24 cellular contexts compared by ENCODE assay signal in the genomic region with DNA sequence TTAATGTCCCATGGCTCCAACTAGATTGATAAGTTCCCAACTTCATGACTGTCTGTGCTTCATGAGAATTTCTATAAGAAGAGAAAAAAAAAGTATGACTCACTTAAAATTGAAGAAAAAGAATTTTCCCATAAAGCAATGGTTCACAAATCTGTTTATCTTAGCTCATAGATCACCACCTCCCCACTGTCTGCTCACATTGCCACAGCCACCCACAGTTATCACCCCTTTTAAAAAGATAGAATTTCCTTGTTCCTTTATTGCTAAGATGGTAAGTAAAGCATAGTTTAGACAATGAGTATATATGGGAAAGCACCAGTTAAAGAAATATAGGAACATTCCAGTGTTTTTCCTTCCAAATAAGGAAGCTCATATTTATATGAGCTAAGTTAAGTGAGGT.
DNase-seq lines count a peak whose midpoint lies in the region; ATAC-seq, FAIRE-seq and TF ChIP-seq lines count a peak whose summit lies in the region.
"Had no signal": no experiment of that assay in that cellular context is flagged by ENCODE, and none has a peak within 500 bp of the region (broad histone marks: within the 10 kb centered on the region; RNA-seq: fewer than 3 reads in every experiment).

No MANE protein-coding gene starts in this region.

- H3K4me1 Mint-ChIP-seq in MCF 10A (ENCODE audit: insufficient read depth, unreplicated experiment) (peaks cover 8% of the 10 kb centered on the region), astrocyte (ENCODE audit: low read depth, unreplicated experiment) (peaks cover 7% of the 10 kb centered on the region)
- H3K4me1 Mint-ChIP-seq: endodermal cell had no signal

- no peak overlapping the region for H3K27ac Mint-ChIP-seq in MCF 10A (ENCODE audit: low read depth, unreplicated experiment)
- H3K27ac Mint-ChIP-seq in astrocyte (ENCODE audit: unreplicated experiment) = peak overlapping the region; percentile 54
- H3K27ac Mint-ChIP-seq: activated T-cell treated with anti-CD3 and anti-CD28 coated beads, Interleukin-2, amount 50 U/mL, for 72 hours; endodermal cell had no signal

- H2AFZ ChIP-seq in mammary epithelial cell (ENCODE audit: low read depth, low read length) (no peak overlapping the region), astrocyte (ENCODE audit: low read depth, low read length) (no peak overlapping the region)

- DNase-seq in mammary epithelial cell = peak; percentile 34
- no peak for DNase-seq in MCF 10A (ENCODE audit: unreplicated experiment)
- DNase-seq in astrocyte (ENCODE audit: low read depth) = peak; percentile 39
- DNase-seq in fibroblast of villous mesenchyme (ENCODE audit: low read depth) = peak; percentile 67
- peak; percentile 81 for DNase-seq in smooth muscle cell of the brain vasculature (ENCODE audit: low read depth, low spot score)
- DNase-seq in KBM-7 = no peak
- no peak for DNase-seq in NCI-H774 (lab: John Stamatoyannopoulos, UW)
- DNase-seq: activated CD4-positive, CD25-positive, alpha-beta regulatory T cell treated with anti-CD3 and anti-CD28 coated beads, Interleukin-2, amount 50 U/mL, for 72 hours; activated CD8-positive, alpha-beta memory T cell treated with anti-CD3 and anti-CD28 coated beads for 24 hours; activated naive CD4-positive, alpha-beta T cell treated with anti-CD3 and anti-CD28 coated beads, Interleukin-2, amount 50 U/mL, for 16 hours; activated T-cell treated with anti-CD3 and anti-CD28 coated beads, Interleukin-2, amount 50 U/mL, for 72 hours; endodermal cell; hippocampal formation; NCI-H1048; NCI-H2029 treated with DMSO at 0.1 percent for 48 hours; NCI-H446 treated with DMSO at 0.1 percent for 48 hours had no signal

- no peaks in the 10 kb centered on the region for H4K20me1 ChIP-seq in mammary epithelial cell (ENCODE audit: insufficient read depth, low read length)
- H4K20me1 ChIP-seq in astrocyte (ENCODE audit: insufficient read depth, low read length) = no peaks in the 10 kb centered on the region
- H4K20me1 ChIP-seq: BLaER1 treated with 17β-estradiol and CSF1 and Interleukin-3, amounts not matched to agents 10 nM and 100 nM had no signal

- H3K36me3 ChIP-seq in mammary epithelial cell (ENCODE audit: insufficient read depth, low read length) (no peaks in the 10 kb centered on the region), astrocyte (ENCODE audit: insufficient read depth, low read length) (no peaks in the 10 kb centered on the region)
- H3K36me3 ChIP-seq: BLaER1 treated with 17β-estradiol and CSF1 and Interleukin-3, amounts not matched to agents 10 nM and 100 nM had no signal

- ATAC-seq in GM21529 (IDR thresholded peaks at IDR 0.05; ENCODE audit: unreplicated experiment) = no peak
- ATAC-seq: activated T-cell treated with anti-CD3 and anti-CD28 coated beads, Interleukin-2, amount 50 U/mL, for 72 hours had no signal

- POLR2A ChIA-PET in MCF 10A (lab: Yijun Ruan, JAX) = interaction anchor here (0.6 to 2.1 kb wide), 5 partner anchors 9 to 203 kb away, joined by 3 to 7 read pairs (median 4); a partner anchor contains a TSS

- in situ Hi-C loops in mammary epithelial cell (cut with MboI; ENCODE audit: low sequenced_read_pairs in 2 of 2) (no loop called here), KBM-7 (cut with MboI; ENCODE audit: low pct_unique_long_range_greater_than_20kb, low sequenced_read_pairs) (loop anchor here (25.0 kb wide), 1 partner anchor 191 kb away; no protein-coding TSS in a partner anchor)

- no peak overlapping the region for H3K27ac ChIP-seq in mammary epithelial cell (ENCODE audit: insufficient read depth, low read depth, low read length)
- H3K27ac ChIP-seq in astrocyte (ENCODE audit: low read depth, low read length) = no peak overlapping the region
- H3K27ac ChIP-seq: 22Rv1; BLaER1 treated with 17β-estradiol and CSF1 and Interleukin-3, amounts not matched to agents 10 nM and 100 nM; KMS-11; RWPE1 had no signal

- no peaks in the 10 kb centered on the region for H3K79me2 ChIP-seq in mammary epithelial cell (ENCODE audit: insufficient read depth, low read length)
- H3K79me2 ChIP-seq in astrocyte (ENCODE audit: insufficient read depth, low read length) = no peaks in the 10 kb centered on the region

- H3K9me3 ChIP-seq in mammary epithelial cell (replicated peaks; ENCODE audit: insufficient read depth, low read length) (no peaks in the 10 kb centered on the region), astrocyte (ENCODE audit: insufficient read depth, low read depth, low read length) (no peaks in the 10 kb centered on the region)

- no peak overlapping the region for H3K4me3 Mint-ChIP-seq in MCF 10A (ENCODE audit: unreplicated experiment)
- H3K4me3 Mint-ChIP-seq in astrocyte (ENCODE audit: unreplicated experiment) = no peak overlapping the region
- H3K4me3 Mint-ChIP-seq: activated T-cell treated with anti-CD3 and anti-CD28 coated beads, Interleukin-2, amount 50 U/mL, for 72 hours; endodermal cell had no signal

- H3K36me3 Mint-ChIP-seq in MCF 10A (ENCODE audit: insufficient read depth, unreplicated experiment) (no peaks in the 10 kb centered on the region), astrocyte (ENCODE audit: low read depth, unreplicated experiment) (no peaks in the 10 kb centered on the region)

- H3K9ac ChIP-seq in mammary epithelial cell (ENCODE audit: insufficient read depth, low read length) (no peak overlapping the region), astrocyte (ENCODE audit: low read length) (no peak overlapping the region)
- H3K9ac ChIP-seq: BLaER1 treated with 17β-estradiol and CSF1 and Interleukin-3, amounts not matched to agents 10 nM and 100 nM; KMS-11 had no signal

- no peaks in the 10 kb centered on the region for H3K9me3 Mint-ChIP-seq in MCF 10A (ENCODE audit: unreplicated experiment)
- H3K9me3 Mint-ChIP-seq in astrocyte (ENCODE audit: unreplicated experiment) = peaks cover 4% of the 10 kb centered on the region
- H3K9me3 Mint-ChIP-seq: activated T-cell treated with anti-CD3 and anti-CD28 coated beads, Interleukin-2, amount 50 U/mL, for 72 hours; endodermal cell had no signal

- no TSS peak for BruUV-seq in mammary epithelial cell (replicated peaks; lab: Mats Ljungman, UMichigan)
- no TSS peak for BruUV-seq in MCF 10A (replicated peaks; lab: Mats Ljungman, UMichigan)

- intact Hi-C loops in mammary epithelial cell (cut with micrococcal nuclease) (no loop called here), MCF 10A (cut with micrococcal nuclease) (no loop called here)

- peaks cover 17% of the 10 kb centered on the region for H3K4me1 ChIP-seq in mammary epithelial cell (ENCODE audit: insufficient read depth, low read length)
- peaks cover 4% of the 10 kb centered on the region for H3K4me1 ChIP-seq in astrocyte (ENCODE audit: insufficient read depth, low read length)

- H3K4me2 ChIP-seq in mammary epithelial cell (ENCODE audit: insufficient read depth, low read depth, low read length) = no peak overlapping the region
- H3K4me2 ChIP-seq in astrocyte (ENCODE audit: low read length) = no peak overlapping the region
- H3K4me2 ChIP-seq: BLaER1 treated with 17β-estradiol and CSF1 and Interleukin-3, amounts not matched to agents 10 nM and 100 nM; KMS-11 had no signal

- no peak for FAIRE-seq in astrocyte (lab: Jason Lieb, UNC)
- FAIRE-seq: colon, D721Med, islet of Langerhans had no signal

- H3K27me3 ChIP-seq in mammary epithelial cell (ENCODE audit: insufficient read depth, low read length) (no peaks in the 10 kb centered on the region), astrocyte (ENCODE audit: insufficient read depth, low read length) (no peaks in the 10 kb centered on the region)
- H3K27me3 ChIP-seq: BLaER1 treated with 17β-estradiol and CSF1 and Interleukin-3, amounts not matched to agents 10 nM and 100 nM had no signal

- H3K4me3 ChIP-seq in mammary epithelial cell (replicated peaks in 1 of 3; ENCODE audit: insufficient read depth in 1 of 3, low read depth in 2 of 3, low read length in 3 of 3) = no peak overlapping the region
- no peak overlapping the region for H3K4me3 ChIP-seq in astrocyte (ENCODE audit: insufficient read depth, low read depth, low read length)
- H3K4me3 ChIP-seq in fibroblast of villous mesenchyme (ENCODE audit: low read depth, low read length) = no peak overlapping the region
- H3K4me3 ChIP-seq: BLaER1 treated with 17β-estradiol and CSF1 and Interleukin-3, amounts not matched to agents 10 nM and 100 nM had no signal

- CTCF ChIA-PET in mammary epithelial cell (lab: Charles Lee; ENCODE audit: low non-redundant PET) = no interaction called here
- CTCF ChIA-PET in MCF 10A (lab: Yijun Ruan, JAX) = interaction anchor here (0.6 to 2.0 kb wide), 6 partner anchors 11 to 190 kb away, joined by 3 to 7 read pairs (median 4); a partner anchor contains a TSS

- TF ChIP-seq CTCF in mammary epithelial cell (conservative IDR thresholded peaks at IDR 0.05 in 1 of 2, IDR thresholded peaks at IDR 0.05 in 1 of 2; ENCODE audit: extremely low read depth in 1 of 2, insufficient read depth in 1 of 2, low read depth in 1 of 2, low read length in 2 of 2) (no peak), MCF 10A (IDR thresholded peaks at IDR 0.05; ENCODE audit: unreplicated experiment) (no peak), astrocyte (IDR thresholded peaks at IDR 0.05; ENCODE audit: insufficient read depth, low read depth, low read length) (no peak), fibroblast of villous mesenchyme (IDR thresholded peaks at IDR 0.05; ENCODE audit: insufficient read depth, low read depth, low read length) (no peak)

- dilution Hi-C loops in mammary epithelial cell (cut with HindIII; ENCODE audit: low sequenced_read_pairs) = no loop called here

- H3K27me3 Mint-ChIP-seq in MCF 10A (ENCODE audit: insufficient read depth, unreplicated experiment) (no peaks in the 10 kb centered on the region), astrocyte (ENCODE audit: low read depth, unreplicated experiment) (no peaks in the 10 kb centered on the region)

Comparison
In these comparisons a context has a peak if more than half of its experiments do, and no peak if none do; other contexts are left out.
1. DNase-seq: peak in mammary epithelial cell (single experiment), astrocyte (single experiment), fibroblast of villous mesenchyme (single experiment) and smooth muscle cell of the brain vasculature (single experiment); none in MCF 10A (single experiment), KBM-7 (single experiment) and NCI-H774 (single experiment).